ENCODE assay signal across 22 cellular contexts in genomic region chr1:63074321-63074720, GRCh38.
DNase-seq lines count a peak whose midpoint lies in the region; ATAC-seq, FAIRE-seq and TF ChIP-seq lines count a peak whose summit lies in the region.
"Had no signal": no experiment of that assay in that cellular context is flagged by ENCODE, and none has a peak within 500 bp of the region (broad histone marks: within the 10 kb centered on the region; RNA-seq: fewer than 3 reads in every experiment).

No MANE protein-coding gene starts in this region.

- H2AFZ ChIP-seq in astrocyte (ENCODE audit: low read depth, low read length) (peak overlapping the region; percentile 73), mammary epithelial cell (ENCODE audit: low read depth, low read length) (no peak overlapping the region)

- H3K9ac ChIP-seq in HUES6 (ENCODE audit: low read length) (no peak overlapping the region), astrocyte (ENCODE audit: low read length) (no peak overlapping the region), iPS-15b (ENCODE audit: low read depth, low read length) (peak overlapping the region; percentile 4), colonic mucosa (ENCODE audit: low read depth in 2 of 2, low read length in 2 of 2) (no peak overlapping the region), mammary epithelial cell (ENCODE audit: insufficient read depth, low read length) (no peak overlapping the region)

- dilution Hi-C loops in mammary epithelial cell (cut with HindIII; ENCODE audit: low sequenced_read_pairs) = no loop called here

- H3K36me3 ChIP-seq in HUES6 (ENCODE audit: control insufficient read depth, insufficient read depth, low read length) (no peaks in the 10 kb centered on the region), astrocyte (ENCODE audit: insufficient read depth, low read length) (no peaks in the 10 kb centered on the region), iPS-15b (ENCODE audit: control insufficient read depth, insufficient read depth, low read length) (no peaks in the 10 kb centered on the region), colonic mucosa (no peaks in the 10 kb centered on the region), mammary epithelial cell (ENCODE audit: insufficient read depth, low read length) (no peaks in the 10 kb centered on the region)
- H3K36me3 ChIP-seq: sigmoid colon, tibial nerve, WERI-Rb-1 had no signal

- peaks cover 32% of the 10 kb centered on the region for H3K27me3 Mint-ChIP-seq in astrocyte (ENCODE audit: low read depth, unreplicated experiment)
- peaks cover 46 to 58% of the 10 kb centered on the region in 2 donors for H3K27me3 Mint-ChIP-seq in effector memory CD8-positive, alpha-beta T cell

- BruUV-seq in mammary epithelial cell (replicated peaks; lab: Mats Ljungman, UMichigan) = no TSS peak

- intact Hi-C loops in colonic mucosa (cut with DNase I) = no loop called here
- intact Hi-C loops in mammary epithelial cell (cut with micrococcal nuclease) = no loop called here

- 0 out of 2 replicates have a peak, but pooled peaks cover 6% of the 10 kb centered on the region for H3K9me3 ChIP-seq in HUES6 (ENCODE audit: control insufficient read depth, insufficient read depth, low read depth, low read length)
- H3K9me3 ChIP-seq in astrocyte (ENCODE audit: insufficient read depth, low read depth, low read length) = peaks cover 4% of the 10 kb centered on the region
- no peaks in the 10 kb centered on the region for H3K9me3 ChIP-seq in iPS-15b (ENCODE audit: control insufficient read depth, insufficient read depth, low read length)
- no peaks in the 10 kb centered on the region for H3K9me3 ChIP-seq in colonic mucosa
- no peaks in the 10 kb centered on the region for H3K9me3 ChIP-seq in mammary epithelial cell (replicated peaks; ENCODE audit: insufficient read depth, low read length)

- TF ChIP-seq CTCF in astrocyte (IDR thresholded peaks at IDR 0.05; ENCODE audit: insufficient read depth, low read depth, low read length) (no peak), retinal pigment epithelial cell (conservative IDR thresholded peaks at IDR 0.05; ENCODE audit: low read depth, low read length) (no peak), colonic mucosa (IDR thresholded peaks at IDR 0.05) (no peak), mammary epithelial cell (conservative IDR thresholded peaks at IDR 0.05 in 1 of 2, IDR thresholded peaks at IDR 0.05 in 1 of 2; ENCODE audit: extremely low read depth in 1 of 2, insufficient read depth in 1 of 2, low read depth in 1 of 2, low read length in 2 of 2) (no peak)

- no peaks in the 10 kb centered on the region for H3K36me3 Mint-ChIP-seq in astrocyte (ENCODE audit: low read depth, unreplicated experiment)
- H3K36me3 Mint-ChIP-seq in effector memory CD8-positive, alpha-beta T cell (ENCODE audit: insufficient read depth) = no peaks in the 10 kb centered on the region

- DNase-seq in astrocyte (ENCODE audit: low read depth) = no peak
- no peak for DNase-seq in retinal pigment epithelial cell (ENCODE audit: low read depth)
- no peak for DNase-seq in colonic mucosa
- no peak for DNase-seq in effector memory CD8-positive, alpha-beta T cell
- DNase-seq in mammary epithelial cell = no peak
- DNase-seq: activated CD4-positive, alpha-beta T cell treated with anti-CD3 and anti-CD28 coated beads, Interleukin-2, amount 50 U/mL, for 48 hours; activated gamma-delta T cell treated with Interleukin-2 at 50 U/mL for 16 hours; AML-193; COR-L47; effector memory CD4-positive, alpha-beta T cell; NCI-H774; OCI-M1; SIG-M5; sigmoid colon; stimulated activated naive CD4-positive, alpha-beta T cell treated with Interleukin-2 at 50 U/mL for 16 hours; WERI-Rb-1 had no signal

- no peak for FAIRE-seq in astrocyte (lab: Jason Lieb, UNC)
- FAIRE-seq: HepG2 had no signal

- WGBS in mammary epithelial cell (ENCODE audit: low coverage, missing lambda C conversion rate) = 91% methylated on average over 10 of the region's 15 CpGs

- H3K27ac ChIP-seq in HUES6 (ENCODE audit: low read depth, low read length) (no peak overlapping the region), astrocyte (ENCODE audit: low read depth, low read length) (no peak overlapping the region), colonic mucosa (no peak overlapping the region), mammary epithelial cell (ENCODE audit: insufficient read depth, low read depth, low read length) (no peak overlapping the region)
- H3K27ac ChIP-seq: sigmoid colon, WERI-Rb-1 had no signal

- no peaks in the 10 kb centered on the region; the same call in 1 of the 2 replicates for H3K4me1 ChIP-seq in HUES6 (ENCODE audit: control insufficient read depth, insufficient read depth, low read length)
- no peaks in the 10 kb centered on the region for H3K4me1 ChIP-seq in astrocyte (ENCODE audit: insufficient read depth, low read length)
- peaks cover 5% of the 10 kb centered on the region for H3K4me1 ChIP-seq in iPS-15b (ENCODE audit: control insufficient read depth, insufficient read depth, low read length)
- H3K4me1 ChIP-seq in colonic mucosa = no peaks in the 10 kb centered on the region
- no peaks in the 10 kb centered on the region for H3K4me1 ChIP-seq in mammary epithelial cell (ENCODE audit: insufficient read depth, low read length)

- H3K27ac Mint-ChIP-seq in astrocyte (ENCODE audit: unreplicated experiment) = no peak overlapping the region
- no peak overlapping the region for H3K27ac Mint-ChIP-seq in effector memory CD8-positive, alpha-beta T cell
- H3K27ac Mint-ChIP-seq: T-helper 1 cell treated with Interleukin-12 subunit alpha and Interleukin-12 subunit beta and Interleukin-4 antibody, amounts not matched to agents 30 μg/mL and 1 μg/mL, for 36 hours had no signal

- CTCF ChIA-PET in mammary epithelial cell (lab: Charles Lee; ENCODE audit: low non-redundant PET) = no interaction called here

- H3K4me3 ChIP-seq in HUES6 (ENCODE audit: low read depth, low read length) = peak overlapping the region; percentile 45
- no peak overlapping the region for H3K4me3 ChIP-seq in astrocyte (ENCODE audit: insufficient read depth, low read depth, low read length)
- peak overlapping the region; percentile 63 for H3K4me3 ChIP-seq in iPS-15b (ENCODE audit: low read depth, low read length)
- H3K4me3 ChIP-seq in retinal pigment epithelial cell (ENCODE audit: low read length) = peak overlapping the region; percentile 44
- no peak overlapping the region for H3K4me3 ChIP-seq in colonic mucosa
- no peak overlapping the region for H3K4me3 ChIP-seq in mammary epithelial cell (replicated peaks in 1 of 3; ENCODE audit: insufficient read depth in 1 of 3, low read depth in 2 of 3, low read length in 3 of 3)

- H3K4me3 Mint-ChIP-seq in astrocyte (ENCODE audit: unreplicated experiment) = no peak overlapping the region
- H3K4me3 Mint-ChIP-seq in effector memory CD8-positive, alpha-beta T cell = no peak overlapping the region
- H3K4me3 Mint-ChIP-seq: T-helper 1 cell treated with Interleukin-12 subunit alpha and Interleukin-12 subunit beta and Interleukin-4 antibody, amounts not matched to agents 30 μg/mL and 1 μg/mL, for 36 hours had no signal

- H3K27me3 ChIP-seq in HUES6 (ENCODE audit: control insufficient read depth, insufficient read depth, low read length) (peaks cover 29% of the 10 kb centered on the region), astrocyte (ENCODE audit: insufficient read depth, low read length) (peaks cover 25% of the 10 kb centered on the region), iPS-15b (ENCODE audit: control insufficient read depth, insufficient read depth, low read length) (peaks cover 39% of the 10 kb centered on the region), colonic mucosa (no peaks in the 10 kb centered on the region), mammary epithelial cell (ENCODE audit: insufficient read depth, low read length) (peaks cover 6% of the 10 kb centered on the region)

- H4K20me1 ChIP-seq in astrocyte (ENCODE audit: insufficient read depth, low read length) (no peaks in the 10 kb centered on the region), mammary epithelial cell (ENCODE audit: insufficient read depth, low read length) (no peaks in the 10 kb centered on the region)

- H3K79me2 ChIP-seq in astrocyte (ENCODE audit: insufficient read depth, low read length) = no peaks in the 10 kb centered on the region
- H3K79me2 ChIP-seq in mammary epithelial cell (ENCODE audit: insufficient read depth, low read length) = no peaks in the 10 kb centered on the region

- no peak for ATAC-seq in effector memory CD8-positive, alpha-beta T cell (replicated peaks)
- ATAC-seq: HCT116 had no signal

- H3K4me2 ChIP-seq in astrocyte (ENCODE audit: low read length) = peak overlapping the region; percentile 75
- no peak overlapping the region for H3K4me2 ChIP-seq in mammary epithelial cell (ENCODE audit: insufficient read depth, low read depth, low read length)

- in situ Hi-C loops in mammary epithelial cell (cut with MboI; ENCODE audit: low sequenced_read_pairs in 2 of 2) = no loop called here

- peaks cover 11% of the 10 kb centered on the region for H3K9me3 Mint-ChIP-seq in astrocyte (ENCODE audit: unreplicated experiment)
- H3K9me3 Mint-ChIP-seq in effector memory CD8-positive, alpha-beta T cell = peaks cover 3 to 11% of the 10 kb centered on the region in 2 donors

- H3K4me1 Mint-ChIP-seq in astrocyte (ENCODE audit: low read depth, unreplicated experiment) = no peaks in the 10 kb centered on the region
- H3K4me1 Mint-ChIP-seq in effector memory CD8-positive, alpha-beta T cell (ENCODE audit: low read depth in 2 of 2) = no peaks in the 10 kb centered on the region

Comparison
In these comparisons a context has a peak if more than half of its experiments do, and no peak if none do; other contexts are left out.
1. H3K4me3 ChIP-seq: peak in HUES6 (single experiment), iPS-15b (single experiment) and retinal pigment epithelial cell (single experiment); none in astrocyte (single experiment), colonic mucosa (single experiment) and mammary epithelial cell (0 of 3).